24 cellular contexts compared by ENCODE assay signal in genomic region chr12:103312742-103313354, GRCh38.
DNase-seq lines count a peak whose midpoint lies in the region; ATAC-seq, FAIRE-seq and TF ChIP-seq lines count a peak whose summit lies in the region.
"Had no signal": no experiment of that assay in that cellular context is flagged by ENCODE, and none has a peak within 500 bp of the region (broad histone marks: within the 10 kb centered on the region; RNA-seq: fewer than 3 reads in every experiment).

No MANE protein-coding gene starts in this region.

- CTCF ChIA-PET in CD8-positive, alpha-beta T cell (lab: Charles Lee), result interaction anchor here (1.0 kb wide), 1 partner anchor 10 kb away, joined by 3 read pairs; no protein-coding TSS in a partner anchor

- H3K9me2 ChIP-seq in MM.1S (replicated peaks; ENCODE audit: insufficient read depth, low read length), result no peaks in the 10 kb centered on the region

- POLR2A ChIA-PET in CD8-positive, alpha-beta T cell (lab: Charles Lee), result interaction anchor here (1.4 kb wide), 1 partner anchor 138 kb away, joined by 3 read pairs; no protein-coding TSS in a partner anchor

- no peak for FAIRE-seq in RCC 7860 (lab: Jason Lieb, UNC)
- FAIRE-seq: A204.1, D721Med, G401.6, GM12892, GM18507 had no signal

- H3K27ac ChIP-seq in MM.1S (ENCODE audit: low read length) (no peak overlapping the region), OCI-LY3 (ENCODE audit: low read length) (no peak overlapping the region), osteoblast (ENCODE audit: low read depth, low read length) (no peak overlapping the region)
- no peak overlapping the region for H3K27ac ChIP-seq in CD8-positive, alpha-beta T cell (ENCODE audit: low read depth, low read length)
- H3K27ac ChIP-seq: BLaER1 had no signal

- H3K36me3 ChIP-seq in MM.1S (replicated peaks; ENCODE audit: insufficient read depth, low read length) (no peaks in the 10 kb centered on the region), OCI-LY3 (replicated peaks; ENCODE audit: low read depth, low read length) (peaks cover 9% of the 10 kb centered on the region), osteoblast (ENCODE audit: insufficient read depth, low read length) (no peaks in the 10 kb centered on the region)
- H3K36me3 ChIP-seq in CD8-positive, alpha-beta T cell (ENCODE audit: insufficient read depth, low read length), result no peaks in the 10 kb centered on the region
- H3K36me3 ChIP-seq: BE2C, BLaER1 had no signal

- DNase-seq in MM.1S, result peak; percentile 7
- DNase-seq in osteoblast (ENCODE audit: insufficient read length, low spot score, missing footprints), result peak; percentile 50
- no peak for DNase-seq in T-helper 1 cell
- DNase-seq in T-helper 2 cell treated with Interferon-gamma antibody and Interleukin-4, amounts not matched to agents 5 μg/mL and 100 μg/mL, for 36 hours (ENCODE audit: low spot score), result no peak
- DNase-seq in RCC 7860 (ENCODE audit: low spot score), result no peak
- DNase-seq in CD8-positive, alpha-beta T cell, result no peak
- DNase-seq: 8988T; ACHN; BE2C; C1 segment of cervical spinal cord; Caco-2; Calu3; CD4-positive, alpha-beta memory T cell; CD4-positive, CD25-positive, alpha-beta regulatory T cell; DMS79 treated with DMSO at 0.1 percent for 48 hours; GF-D8 had no signal

- H4K20me1 ChIP-seq in MM.1S (ENCODE audit: insufficient read depth, low read length) (no peaks in the 10 kb centered on the region), OCI-LY3 (ENCODE audit: insufficient read depth, low read length) (no peaks in the 10 kb centered on the region), osteoblast (ENCODE audit: insufficient read depth, low read length) (no peaks in the 10 kb centered on the region)
- H4K20me1 ChIP-seq: BLaER1 had no signal

- H3K27me3 Mint-ChIP-seq in T-helper 2 cell treated with Interferon-gamma antibody and Interleukin-4, amounts not matched to agents 5 μg/mL and 100 μg/mL, for 36 hours (ENCODE audit: low read depth), result peaks cover 3% of the 10 kb centered on the region
- no peaks in the 10 kb centered on the region for H3K27me3 Mint-ChIP-seq in CD8-positive, alpha-beta T cell (ENCODE audit: low read depth)
- H3K27me3 Mint-ChIP-seq: CD4-positive, alpha-beta memory T cell had no signal

- no peak for ATAC-seq in CD8-positive, alpha-beta T cell

- H3K27me3 ChIP-seq in MM.1S (replicated peaks; ENCODE audit: insufficient read depth, low read length) (no peaks in the 10 kb centered on the region), OCI-LY3 (ENCODE audit: low read depth, low read length) (no peaks in the 10 kb centered on the region), osteoblast (ENCODE audit: insufficient read depth, low read length) (no peaks in the 10 kb centered on the region)
- no peaks in the 10 kb centered on the region for H3K27me3 ChIP-seq in CD8-positive, alpha-beta T cell (ENCODE audit: insufficient read depth, low read length)
- H3K27me3 ChIP-seq: BE2C, BLaER1 had no signal

- no peak overlapping the region for H3K27ac Mint-ChIP-seq in T-helper 2 cell treated with Interferon-gamma antibody and Interleukin-4, amounts not matched to agents 5 μg/mL and 100 μg/mL, for 36 hours
- H3K27ac Mint-ChIP-seq in CD8-positive, alpha-beta T cell, result no peak overlapping the region
- H3K27ac Mint-ChIP-seq: CD14-positive monocyte; CD4-positive, alpha-beta memory T cell; CD4-positive, CD25-positive, alpha-beta regulatory T cell had no signal

- H3K4me1 ChIP-seq in MM.1S (ENCODE audit: low read length) (0 out of 2 replicates have a peak, but pooled peaks cover 14% of the 10 kb centered on the region), OCI-LY3 (ENCODE audit: low read length) (peaks cover 22% of the 10 kb centered on the region), osteoblast (ENCODE audit: insufficient read depth, low read length) (no peaks in the 10 kb centered on the region)
- H3K4me1 ChIP-seq in CD8-positive, alpha-beta T cell (ENCODE audit: insufficient read depth, low read length), result no peaks in the 10 kb centered on the region
- H3K4me1 ChIP-seq: BE2C, BLaER1, Caco-2 had no signal

- H3K4me1 Mint-ChIP-seq in T-helper 2 cell treated with Interferon-gamma antibody and Interleukin-4, amounts not matched to agents 5 μg/mL and 100 μg/mL, for 36 hours (ENCODE audit: low read depth), result no peaks in the 10 kb centered on the region
- H3K4me1 Mint-ChIP-seq in CD8-positive, alpha-beta T cell (ENCODE audit: low read depth), result no peaks in the 10 kb centered on the region
- H3K4me1 Mint-ChIP-seq: CD14-positive monocyte; CD4-positive, alpha-beta memory T cell had no signal

- H3K9ac ChIP-seq in MM.1S (ENCODE audit: low read length) (no peak overlapping the region), OCI-LY3 (ENCODE audit: low read length) (no peak overlapping the region)
- H3K9ac ChIP-seq: BLaER1 had no signal

- H3K4me2 ChIP-seq in MM.1S (ENCODE audit: low read depth, low read length) (peak overlapping the region; percentile 22; the same call in 1 of the 2 replicates), OCI-LY3 (ENCODE audit: low read length) (peak overlapping the region; percentile 27), osteoblast (ENCODE audit: insufficient read depth, low read length) (no peak overlapping the region)
- H3K4me2 ChIP-seq: BLaER1 had no signal

- H3K36me3 Mint-ChIP-seq in T-helper 2 cell treated with Interferon-gamma antibody and Interleukin-4, amounts not matched to agents 5 μg/mL and 100 μg/mL, for 36 hours (ENCODE audit: low read depth), result no peaks in the 10 kb centered on the region
- peaks cover 7% of the 10 kb centered on the region for H3K36me3 Mint-ChIP-seq in CD8-positive, alpha-beta T cell
- H3K36me3 Mint-ChIP-seq: CD14-positive monocyte had no signal

- H3F3A ChIP-seq in MM.1S (ENCODE audit: insufficient read depth, low read length), result no peaks in the 10 kb centered on the region

- H2AFZ ChIP-seq in MM.1S (ENCODE audit: low read length) (no peak overlapping the region), OCI-LY3 (ENCODE audit: low read depth, low read length) (no peak overlapping the region), osteoblast (ENCODE audit: low read length) (no peak overlapping the region)

- H3K4me3 ChIP-seq in MM.1S (ENCODE audit: low read length) (no peak overlapping the region), OCI-LY3 (ENCODE audit: low read length) (no peak overlapping the region), osteoblast (ENCODE audit: insufficient read depth, low read length) (no peak overlapping the region)
- H3K4me3 ChIP-seq in CD8-positive, alpha-beta T cell (ENCODE audit: low read depth, low read length), result no peak overlapping the region
- H3K4me3 ChIP-seq: BLaER1 had no signal

- intact Hi-C loops in CD8-positive, alpha-beta T cell (cut with DNase I, micrococcal nuclease), result no loop called here

- H3K4me3 Mint-ChIP-seq in T-helper 2 cell treated with Interferon-gamma antibody and Interleukin-4, amounts not matched to agents 5 μg/mL and 100 μg/mL, for 36 hours, result no peak overlapping the region
- H3K4me3 Mint-ChIP-seq in CD8-positive, alpha-beta T cell, result no peak overlapping the region
- H3K4me3 Mint-ChIP-seq: CD14-positive monocyte; CD4-positive, alpha-beta memory T cell; CD4-positive, CD25-positive, alpha-beta regulatory T cell had no signal

- no peak for TF ChIP-seq CTCF in MM.1S (IDR thresholded peaks at IDR 0.05; ENCODE audit: low read length)
- TF ChIP-seq CTCF in OCI-LY3 (IDR thresholded peaks at IDR 0.05; ENCODE audit: low read depth, low read length), result no peak
- no peak for TF ChIP-seq CTCF in osteoblast (IDR thresholded peaks at IDR 0.05; ENCODE audit: extremely low read depth, low read depth, low read length)
- TF ChIP-seq CTCF in CD8-positive, alpha-beta T cell (IDR thresholded peaks at IDR 0.05), result no peak

- H3K79me2 ChIP-seq in MM.1S (ENCODE audit: low read length) (no peaks in the 10 kb centered on the region), OCI-LY3 (ENCODE audit: low read length) (no peaks in the 10 kb centered on the region), osteoblast (ENCODE audit: insufficient read depth, low read length) (no peaks in the 10 kb centered on the region)

- H3K9me3 Mint-ChIP-seq in T-helper 2 cell treated with Interferon-gamma antibody and Interleukin-4, amounts not matched to agents 5 μg/mL and 100 μg/mL, for 36 hours, result no peaks in the 10 kb centered on the region
- H3K9me3 Mint-ChIP-seq in CD8-positive, alpha-beta T cell, result peaks cover 10% of the 10 kb centered on the region

- no peaks in the 10 kb centered on the region for H3K9me3 ChIP-seq in MM.1S (replicated peaks; ENCODE audit: insufficient read depth, low read length)
- H3K9me3 ChIP-seq in OCI-LY3 (ENCODE audit: insufficient read depth, low read length), result no peaks in the 10 kb centered on the region
- no peaks in the 10 kb centered on the region for H3K9me3 ChIP-seq in osteoblast (ENCODE audit: low read depth, low read length)
- H3K9me3 ChIP-seq in CD8-positive, alpha-beta T cell (ENCODE audit: low read length), result no peaks in the 10 kb centered on the region
- H3K9me3 ChIP-seq: BE2C, BLaER1, Caco-2 had no signal

Comparison
In these comparisons a context has a peak if more than half of its experiments do, and no peak if none do; other contexts are left out.
1. DNase-seq: peak in MM.1S (single experiment) and osteoblast (single experiment); none in T-helper 1 cell (0 of 5), T-helper 2 cell treated with Interferon-gamma antibody and Interleukin-4, amounts not matched to agents 5 μg/mL and 100 μg/mL, for 36 hours (single experiment), RCC 7860 (single experiment) and CD8-positive, alpha-beta T cell (0 of 7).